25 cellular contexts compared by ENCODE assay signal in genomic region chr9:4932681-4933080, GRCh38.
"Had no signal": no experiment of that assay in that cellular context is flagged by ENCODE, and none has a peak within 500 bp of the region (broad histone marks: within the 10 kb centered on the region; RNA-seq: fewer than 3 reads in every experiment).

No MANE protein-coding gene starts in this region.

- H3K9me3 ChIP-seq: esophagus muscularis mucosa, left ventricle myocardium inferior, ovary, psoas muscle, sigmoid colon, tibial nerve had no signal

- DNase-seq: activated CD4-positive, alpha-beta T cell treated with anti-CD3 and anti-CD28 coated beads for 48 hours; activated CD4-positive, alpha-beta T cell treated with anti-CD3 and anti-CD28 coated beads, Interleukin-2, amount 50 U/mL, for 48 hours; activated CD8-positive, alpha-beta memory T cell treated with anti-CD3 and anti-CD28 coated beads for 24 hours; activated effector memory CD4-positive, alpha-beta T cell treated with Interleukin-2 at 50 U/mL for 16 hours; activated naive CD4-positive, alpha-beta T cell treated with anti-CD3 and anti-CD28 coated beads for 36 hours; amygdala; effector memory CD4-positive, alpha-beta T cell; psoas muscle; sigmoid colon; small intestine; stimulated activated CD4-positive, alpha-beta T cell treated with anti-CD3 and anti-CD28 coated beads, Interleukin-4, amount 100 ng/mL, for 4 hours; stimulated activated CD8-positive, alpha-beta memory T cell treated with anti-CD3 and anti-CD28 coated beads, Interleukin-4, amount 100 ng/mL, for 48 hours; stimulated activated naive CD8-positive, alpha-beta T cell treated with anti-CD3 and anti-CD28 coated beads, Interleukin-15, amount 100 ng/mL, for 72 hours; substantia nigra; WERI-Rb-1 had no signal

- ATAC-seq: activated CD4-positive, CD25-positive, alpha-beta regulatory T cell treated with anti-CD3 and anti-CD28 coated beads, Interleukin-2, amount 50 U/mL, for 24 hours; psoas muscle; stimulated activated memory B cell treated with anti-CD40 and anti-IgM and Interleukin-4, amounts not matched to agents 10 μg/mL and 1 μg/mL and 100 μg/mL, for 72 hours; stimulated activated naive CD8-positive, alpha-beta T cell treated with anti-CD3 and anti-CD28 coated beads, Interleukin-15, amount 100 ng/mL, for 72 hours had no signal

- H3K4me3 ChIP-seq: esophagus muscularis mucosa, left ventricle myocardium inferior, lung, psoas muscle, sigmoid colon, tibial nerve had no signal

- H3K27ac ChIP-seq: esophagus muscularis mucosa, psoas muscle, tibial nerve, WERI-Rb-1 had no signal

- H3K36me3 ChIP-seq: esophagus muscularis mucosa, left ventricle myocardium inferior, ovary, sigmoid colon, tibial nerve, WERI-Rb-1 had no signal

- FAIRE-seq: frontal cortex, small intestine, TTC549 had no signal

- H3K27me3 ChIP-seq: dorsolateral prefrontal cortex, esophagus muscularis mucosa, ovary, sigmoid colon, tibial nerve had no signal
